10 cellular contexts compared by ENCODE assay signal in the genomic region with DNA sequence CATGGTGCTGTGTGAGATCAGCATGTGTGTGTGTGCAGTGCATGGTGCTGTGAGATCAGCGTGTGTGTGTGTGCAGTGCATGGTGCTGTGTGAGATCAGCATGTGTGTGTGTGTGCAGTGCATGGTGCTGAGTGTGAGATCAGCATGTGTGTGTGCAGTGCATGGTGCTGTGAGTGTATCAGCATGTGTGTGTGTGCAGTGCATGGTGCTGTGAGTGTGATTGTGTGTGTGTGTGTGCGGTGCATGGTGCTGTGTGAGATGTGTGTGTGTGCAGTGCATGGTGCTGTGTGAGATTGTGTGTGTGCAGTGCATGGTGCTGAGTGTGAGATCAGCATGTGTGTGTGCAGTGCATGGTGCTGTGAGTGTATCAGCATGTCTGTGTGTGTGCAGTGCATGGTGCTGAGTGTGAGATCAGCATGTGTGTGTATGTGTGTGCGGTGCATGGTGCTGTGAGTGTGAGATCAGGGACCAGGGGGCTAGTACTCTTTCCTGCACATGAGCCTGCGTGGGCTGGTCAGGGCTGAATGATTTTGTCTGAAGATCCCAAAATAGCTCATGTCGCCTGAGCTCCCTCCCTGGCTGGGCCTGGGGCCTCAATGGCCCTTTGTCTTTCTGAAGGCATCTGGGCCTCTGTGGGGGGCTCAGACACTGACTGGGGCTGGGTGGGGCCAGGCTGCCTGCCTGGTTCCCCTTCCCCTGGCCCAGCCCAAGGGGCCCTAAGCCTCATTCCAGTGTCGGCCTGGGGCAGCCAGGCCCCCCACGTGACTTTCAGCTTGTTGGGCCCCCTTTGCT. TPM values are rescaled to one million over a fixed set of nuclear protein-coding genes. Genes with fewer than 3 reads are reported as not detected.
"Had no signal": no experiment of that assay in that cellular context is flagged by ENCODE, and none has a peak within 500 bp of the region (broad histone marks: within the 10 kb centered on the region; RNA-seq: fewer than 3 reads in every experiment).

No MANE protein-coding gene starts in this region.

RNA-seq across cellular contexts. Expression of a gene that starts 43.0 kb away (rescaled TPM):
- total RNA-seq: activated CD8-positive, alpha-beta memory T cell treated with anti-CD3 and anti-CD28 coated beads for 36 hours; activated naive CD4-positive, alpha-beta T cell treated with anti-CD3 and anti-CD28 coated beads for 36 hours; activated T-helper 17 cell treated with anti-CD3 and anti-CD28 coated beads, Interleukin-2, amount 50 U/mL, for 72 hours; posterior vena cava; right cardiac atrium; T-helper 2 cell treated with Interferon-gamma antibody and Interleukin-4, amounts not matched to agents 100 ng/mL and 5 ng/mL, for 36 hours; thyroid gland had no signal
- polyA plus RNA-seq: naive thymus-derived CD4-positive, alpha-beta T cell; right cardiac atrium had no signal

RNA-seq across cellular contexts. Expression of a gene that starts 49.2 kb away (rescaled TPM):
- total RNA-seq: activated CD8-positive, alpha-beta memory T cell treated with anti-CD3 and anti-CD28 coated beads for 36 hours; activated naive CD4-positive, alpha-beta T cell treated with anti-CD3 and anti-CD28 coated beads for 36 hours; activated T-helper 17 cell treated with anti-CD3 and anti-CD28 coated beads, Interleukin-2, amount 50 U/mL, for 72 hours; kidney epithelial cell; naive thymus-derived CD4-positive, alpha-beta T cell; T-helper 2 cell treated with Interferon-gamma antibody and Interleukin-4, amounts not matched to agents 100 ng/mL and 5 ng/mL, for 36 hours; vagina had no signal
- polyA plus RNA-seq: naive thymus-derived CD4-positive, alpha-beta T cell had no signal
